In genomic region chr17:80284631-80285030, GRCh38 we compare ENCODE assay signal across 14 cellular contexts. TPM values are rescaled to one million over a fixed set of nuclear protein-coding genes. Genes with fewer than 3 reads are reported as not detected.
A peak's percentile ranks its signal among the peaks of the same experiment; 100 is the strongest.
DNase-seq lines count a peak whose midpoint lies in the region; ATAC-seq and TF ChIP-seq lines count a peak whose summit lies in the region.
"Had no signal": no experiment of that assay in that cellular context is flagged by ENCODE, and none has a peak within 500 bp of the region (broad histone marks: within the 10 kb centered on the region; RNA-seq: fewer than 3 reads in every experiment).

No MANE protein-coding gene starts in this region.

- H3K4me1 Mint-ChIP-seq in activated CD4-positive, alpha-beta memory T cell treated with anti-CD3 and anti-CD28 coated beads, Interleukin-2, amount 10 ng/mL, durations not matched to agents 7 days and 5 days = peaks cover 37% of the 10 kb centered on the region
- peaks cover 4 to 24% (median 17%) of the 10 kb centered on the region in 7 donors for H3K4me1 Mint-ChIP-seq in naive thymus-derived CD4-positive, alpha-beta T cell

- CTCF ChIA-PET in activated CD4-positive, alpha-beta memory T cell treated with anti-CD3 and anti-CD28 coated beads, Interleukin-2, amount 10 ng/mL, durations not matched to agents 7 days and 5 days (lab: Charles Lee) = interaction anchor here (0.7 to 1.0 kb wide), 2 partner anchors 12 to 26 kb away, joined by 3 to 5 read pairs; no protein-coding TSS in a partner anchor
- CTCF ChIA-PET in naive thymus-derived CD4-positive, alpha-beta T cell (lab: Charles Lee) = interaction anchor here (0.7 kb wide), 1 partner anchor 12 kb away, joined by 4 read pairs; no protein-coding TSS in a partner anchor

- peak overlapping the region; percentile 55 for H3K27ac Mint-ChIP-seq in activated CD4-positive, alpha-beta memory T cell treated with anti-CD3 and anti-CD28 coated beads, Interleukin-2, amount 10 ng/mL, durations not matched to agents 7 days and 5 days
- peak overlapping the region in 5 of 9 donors; percentile 29 to 92 (median 43) for H3K27ac Mint-ChIP-seq in naive thymus-derived CD4-positive, alpha-beta T cell
- H3K27ac Mint-ChIP-seq: memory B cell had no signal

- H3K4me3 Mint-ChIP-seq in activated CD4-positive, alpha-beta memory T cell treated with anti-CD3 and anti-CD28 coated beads, Interleukin-2, amount 10 ng/mL, durations not matched to agents 7 days and 5 days = peak overlapping the region; percentile 5
- H3K4me3 Mint-ChIP-seq in naive thymus-derived CD4-positive, alpha-beta T cell = no peak overlapping the region
- H3K4me3 Mint-ChIP-seq: memory B cell had no signal

- peaks cover 75% of the 10 kb centered on the region for H3K36me3 Mint-ChIP-seq in activated CD4-positive, alpha-beta memory T cell treated with anti-CD3 and anti-CD28 coated beads, Interleukin-2, amount 10 ng/mL, durations not matched to agents 7 days and 5 days (ENCODE audit: low read depth)
- peaks cover 0 to 26% (median 11%) of the 10 kb centered on the region in 5 donors for H3K36me3 Mint-ChIP-seq in naive thymus-derived CD4-positive, alpha-beta T cell

- in situ Hi-C loops in KBM-7 (cut with MboI; ENCODE audit: low pct_unique_long_range_greater_than_20kb, low sequenced_read_pairs) = no loop called here

- no peaks in the 10 kb centered on the region for H3K27me3 Mint-ChIP-seq in activated CD4-positive, alpha-beta memory T cell treated with anti-CD3 and anti-CD28 coated beads, Interleukin-2, amount 10 ng/mL, durations not matched to agents 7 days and 5 days
- H3K27me3 Mint-ChIP-seq in naive thymus-derived CD4-positive, alpha-beta T cell = no peaks in the 10 kb centered on the region
- H3K27me3 Mint-ChIP-seq: memory B cell had no signal

- DNase-seq in NCI-H526 (lab: John Stamatoyannopoulos, UW) (peak; percentile 5 to 43), NCI-H526 treated with DMSO at 0.1 percent for 48 hours (lab: John Stamatoyannopoulos, UW) (no peak), KBM-7 (peak; percentile 62), foreskin keratinocyte (no peak), AML-193 (lab: John Stamatoyannopoulos, UW) (no peak)
- DNase-seq in activated CD4-positive, alpha-beta memory T cell treated with anti-CD3 and anti-CD28 coated beads, Interleukin-2, amount 10 ng/mL, durations not matched to agents 7 days and 5 days = no peak
- no peak for DNase-seq in naive thymus-derived CD4-positive, alpha-beta T cell
- DNase-seq: hypothalamus, NCI-H1048 had no signal

- POLR2A ChIA-PET in activated CD4-positive, alpha-beta memory T cell treated with anti-CD3 and anti-CD28 coated beads, Interleukin-2, amount 10 ng/mL, durations not matched to agents 7 days and 5 days (lab: Charles Lee) = interaction anchor here (1.0 to 1.7 kb wide), 8 partner anchors 11 to 151 kb away, joined by 3 to 6 read pairs (median 4); no protein-coding TSS in a partner anchor
- POLR2A ChIA-PET in naive thymus-derived CD4-positive, alpha-beta T cell (lab: Charles Lee) = interaction anchor here (0.6 to 2.2 kb wide), 6 partner anchors 11 to 1188 kb away, joined by 3 to 11 read pairs (median 3); no protein-coding TSS in a partner anchor

- intact Hi-C loops in naive thymus-derived CD4-positive, alpha-beta T cell (cut with micrococcal nuclease) = no loop called here

- no peaks in the 10 kb centered on the region for H3K27me3 ChIP-seq in naive thymus-derived CD4-positive, alpha-beta T cell (ENCODE audit: control insufficient read depth in 2 of 2, insufficient read depth in 2 of 2, low read length in 2 of 2)
- no peaks in the 10 kb centered on the region for H3K27me3 ChIP-seq in foreskin keratinocyte
- H3K27me3 ChIP-seq: suprapubic skin had no signal

- H3K36me3 ChIP-seq in naive thymus-derived CD4-positive, alpha-beta T cell (ENCODE audit: control insufficient read depth in 2 of 3, insufficient read depth in 3 of 3, low read length in 3 of 3) = peaks cover 6 to 82% (median 13%) of the 10 kb centered on the region in 3 experiments

- H3K9me3 Mint-ChIP-seq in activated CD4-positive, alpha-beta memory T cell treated with anti-CD3 and anti-CD28 coated beads, Interleukin-2, amount 10 ng/mL, durations not matched to agents 7 days and 5 days = no peaks in the 10 kb centered on the region
- H3K9me3 Mint-ChIP-seq in naive thymus-derived CD4-positive, alpha-beta T cell = peaks cover 0 to 1% (median 0%) of the 10 kb centered on the region in 11 donors
- H3K9me3 Mint-ChIP-seq: memory B cell had no signal

- ATAC-seq in naive thymus-derived CD4-positive, alpha-beta T cell = no peak
- ATAC-seq in GM21717 (IDR thresholded peaks at IDR 0.05; ENCODE audit: unreplicated experiment) = no peak
- ATAC-seq in foreskin keratinocyte = no peak

- no peaks in the 10 kb centered on the region for H3K4me1 ChIP-seq in naive thymus-derived CD4-positive, alpha-beta T cell (ENCODE audit: control insufficient read depth in 2 of 2, insufficient read depth in 2 of 2, low read length in 2 of 2)
- no peaks in the 10 kb centered on the region for H3K4me1 ChIP-seq in foreskin keratinocyte

- no peak overlapping the region for H3K4me3 ChIP-seq in naive thymus-derived CD4-positive, alpha-beta T cell (ENCODE audit: low read length)
- H3K4me3 ChIP-seq: psoas muscle, suprapubic skin had no signal

- TF ChIP-seq CTCF in foreskin keratinocyte (conservative IDR thresholded peaks at IDR 0.05) = no peak

- H3K27ac ChIP-seq in naive thymus-derived CD4-positive, alpha-beta T cell (ENCODE audit: low read depth, low read length) = no peak overlapping the region
- H3K27ac ChIP-seq in foreskin keratinocyte = no peak overlapping the region
- H3K27ac ChIP-seq: epithelial cell of prostate, psoas muscle, suprapubic skin had no signal

- no peaks in the 10 kb centered on the region for H3K9me3 ChIP-seq in naive thymus-derived CD4-positive, alpha-beta T cell (ENCODE audit: control insufficient read depth in 2 of 3, low read length in 3 of 3)
- H3K9me3 ChIP-seq: psoas muscle, suprapubic skin had no signal

RNA-seq across cellular contexts. Expression of gene RNF213, which starts 24.0 kb away (rescaled TPM):
- total RNA-seq in activated CD4-positive, alpha-beta memory T cell treated with anti-CD3 and anti-CD28 coated beads, Interleukin-2, amount 10 ng/mL, durations not matched to agents 7 days and 5 days = 100 to 1,000 TPM; 787 to 849 TPM
- total RNA-seq in naive thymus-derived CD4-positive, alpha-beta T cell = 100 to 1,000 TPM; 317 to 775 (median 426) TPM
- polyA plus RNA-seq in naive thymus-derived CD4-positive, alpha-beta T cell = 10 to 100 TPM; 33.3 to 49.6 TPM
- total RNA-seq in foreskin keratinocyte = 51.1 and 60.1 TPM in 2 replicates
- polyA plus RNA-seq in foreskin keratinocyte = 15.4 and 15.8 TPM in 2 replicates

Comparison
In these comparisons a context has a peak if more than half of its experiments do, and no peak if none do; other contexts are left out.
1. DNase-seq: peak in NCI-H526 (2 of 2) and KBM-7 (single experiment); none in NCI-H526 treated with DMSO at 0.1 percent for 48 hours (single experiment), activated CD4-positive, alpha-beta memory T cell treated with anti-CD3 and anti-CD28 coated beads, Interleukin-2, amount 10 ng/mL, durations not matched to agents 7 days and 5 days (single experiment), naive thymus-derived CD4-positive, alpha-beta T cell (0 of 9), foreskin keratinocyte (0 of 2) and AML-193 (0 of 2).